Comparison of ENCODE assay signal across 9 cellular contexts in the genomic region with DNA sequence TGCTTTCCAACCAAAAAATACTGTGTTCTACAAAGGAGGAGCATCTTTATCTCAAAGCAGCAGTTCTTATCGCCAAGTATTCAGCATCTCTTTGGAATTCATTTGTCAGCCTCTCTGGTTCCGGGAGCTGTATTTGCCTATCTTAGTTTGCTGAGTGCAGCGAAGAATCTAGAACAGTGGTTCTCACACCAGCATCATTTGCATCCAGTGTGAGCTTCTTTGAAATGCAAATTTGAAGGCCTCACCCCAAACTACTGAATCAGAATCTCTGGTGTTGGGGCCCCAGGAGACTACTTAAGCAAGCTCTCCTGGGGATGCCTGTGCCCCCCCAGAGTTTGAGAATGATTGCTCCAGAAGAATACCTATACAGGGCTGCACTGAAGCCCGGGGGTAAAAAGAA. TPM values are rescaled to one million over a fixed set of nuclear protein-coding genes. Genes with fewer than 3 reads are reported as not detected.
A peak's percentile ranks its signal among the peaks of the same experiment; 100 is the strongest.
DNase-seq lines count a peak whose midpoint lies in the region; TF ChIP-seq lines count a peak whose summit lies in the region.
"Had no signal": no experiment of that assay in that cellular context is flagged by ENCODE, and none has a peak within 500 bp of the region (broad histone marks: within the 10 kb centered on the region; RNA-seq: fewer than 3 reads in every experiment).

No MANE protein-coding gene starts in this region.

- H3K9me3 ChIP-seq in OCI-LY3 (ENCODE audit: insufficient read depth, low read length) (no peaks in the 10 kb centered on the region), hepatocyte (ENCODE audit: low read depth) (no peaks in the 10 kb centered on the region), subcutaneous abdominal adipose tissue (ENCODE audit: control insufficient read depth in 5 of 5, low read length in 5 of 5) (no peaks in the 10 kb centered on the region)

- H3K27me3 Mint-ChIP-seq in activated naive CD4-positive, alpha-beta T cell treated with anti-CD3 and anti-CD28 coated beads, Interleukin-2, amount 10 ng/mL, durations not matched to agents 7 days and 5 days: peaks cover under 1% of the 10 kb centered on the region

- TF ChIP-seq CTCF in OCI-LY3 (IDR thresholded peaks at IDR 0.05; ENCODE audit: low read depth, low read length): no peak
- no peak for TF ChIP-seq CTCF in hepatocyte (IDR thresholded peaks at IDR 0.05; ENCODE audit: poor library complexity)

- H3K4me2 ChIP-seq in OCI-LY3 (ENCODE audit: low read length) (peak overlapping the region; percentile 94), hepatocyte (peak overlapping the region; percentile 72)

- no peak overlapping the region for H2AFZ ChIP-seq in OCI-LY3 (ENCODE audit: low read depth, low read length)
- no peak overlapping the region for H2AFZ ChIP-seq in hepatocyte

- H3K36me3 ChIP-seq in OCI-LY3 (replicated peaks; ENCODE audit: low read depth, low read length): no peaks in the 10 kb centered on the region
- H3K36me3 ChIP-seq in hepatocyte (replicated peaks; ENCODE audit: insufficient read depth, low read depth): no peaks in the 10 kb centered on the region
- no peaks in the 10 kb centered on the region for H3K36me3 ChIP-seq in subcutaneous abdominal adipose tissue (ENCODE audit: control insufficient read depth in 5 of 5, insufficient read depth in 5 of 5, low read length in 5 of 5)

- H3K9ac ChIP-seq in OCI-LY3 (ENCODE audit: low read length) (no peak overlapping the region), subcutaneous abdominal adipose tissue (ENCODE audit: low read length in 5 of 5) (no peak overlapping the region)

- no peak overlapping the region for H3K27ac ChIP-seq in OCI-LY3 (ENCODE audit: low read length)
- no peak overlapping the region for H3K27ac ChIP-seq in hepatocyte
- H3K27ac ChIP-seq in subcutaneous abdominal adipose tissue (ENCODE audit: low read depth, low read length): peak overlapping the region; percentile 98

- H3K4me1 Mint-ChIP-seq in activated naive CD4-positive, alpha-beta T cell treated with anti-CD3 and anti-CD28 coated beads, Interleukin-2, amount 10 ng/mL, durations not matched to agents 7 days and 5 days: peaks cover 44% of the 10 kb centered on the region

- peak overlapping the region; percentile 85; the same call in 1 of the 2 replicates for H3K4me3 ChIP-seq in OCI-LY3 (ENCODE audit: low read length)
- no peak overlapping the region for H3K4me3 ChIP-seq in hepatocyte
- H3K4me3 ChIP-seq in subcutaneous abdominal adipose tissue (ENCODE audit: low read depth in 1 of 5, low read length in 5 of 5): no peak overlapping the region

- CTCF ChIA-PET in activated naive CD4-positive, alpha-beta T cell treated with anti-CD3 and anti-CD28 coated beads, Interleukin-2, amount 10 ng/mL, durations not matched to agents 7 days and 5 days (lab: Charles Lee): interaction anchor here (1.3 to 1.5 kb wide), 3 partner anchors 8 to 141 kb away, joined by 3 to 4 read pairs (median 4); no protein-coding TSS in a partner anchor

- H3K27me3 ChIP-seq in OCI-LY3 (ENCODE audit: low read depth, low read length) (no peaks in the 10 kb centered on the region), hepatocyte (no peaks in the 10 kb centered on the region), subcutaneous abdominal adipose tissue (ENCODE audit: control insufficient read depth in 5 of 5, insufficient read depth in 4 of 5, low read length in 5 of 5) (no peaks in the 10 kb centered on the region)

- H4K20me1 ChIP-seq in OCI-LY3 (ENCODE audit: insufficient read depth, low read length) (peaks cover 14% of the 10 kb centered on the region), hepatocyte (ENCODE audit: insufficient read depth, poor library complexity, severe bottlenecking) (peaks cover 8% of the 10 kb centered on the region)

- DNase-seq in activated naive CD4-positive, alpha-beta T cell treated with anti-CD3 and anti-CD28 coated beads, Interleukin-2, amount 10 ng/mL, durations not matched to agents 7 days and 5 days: no peak
- no peak for DNase-seq in activated naive CD4-positive, alpha-beta T cell treated with anti-CD3 and anti-CD28 coated beads, Interleukin-2, amount 50 U/mL, for 16 hours
- DNase-seq in hepatocyte (ENCODE audit: low spot score): no peak
- DNase-seq in H4 (ENCODE audit: low spot score): no peak
- no peak for DNase-seq in COLO829 (ENCODE audit: low spot score)
- DNase-seq in HT-29 (ENCODE audit: low spot score): no peak
- DNase-seq: stimulated activated CD8-positive, alpha-beta memory T cell treated with anti-CD3 and anti-CD28 coated beads, Interleukin-4, amount 100 ng/mL, for 48 hours had no signal

- peaks cover 31% of the 10 kb centered on the region for H3K79me2 ChIP-seq in OCI-LY3 (ENCODE audit: low read length)
- peaks cover 41% of the 10 kb centered on the region for H3K79me2 ChIP-seq in hepatocyte

- peak overlapping the region; percentile 95 for H3K4me3 Mint-ChIP-seq in activated naive CD4-positive, alpha-beta T cell treated with anti-CD3 and anti-CD28 coated beads, Interleukin-2, amount 10 ng/mL, durations not matched to agents 7 days and 5 days

- H3K9me3 Mint-ChIP-seq in activated naive CD4-positive, alpha-beta T cell treated with anti-CD3 and anti-CD28 coated beads, Interleukin-2, amount 10 ng/mL, durations not matched to agents 7 days and 5 days: no peaks in the 10 kb centered on the region

- peaks cover 6% of the 10 kb centered on the region for H3K36me3 Mint-ChIP-seq in activated naive CD4-positive, alpha-beta T cell treated with anti-CD3 and anti-CD28 coated beads, Interleukin-2, amount 10 ng/mL, durations not matched to agents 7 days and 5 days

- peaks cover 37% of the 10 kb centered on the region for H3K4me1 ChIP-seq in OCI-LY3 (ENCODE audit: low read length)
- H3K4me1 ChIP-seq in hepatocyte (ENCODE audit: insufficient read depth): peaks cover 6% of the 10 kb centered on the region
- H3K4me1 ChIP-seq in subcutaneous abdominal adipose tissue (ENCODE audit: control insufficient read depth in 5 of 5, insufficient read depth in 5 of 5, low read length in 5 of 5): peaks cover 4 to 23% (median 14%) of the 10 kb centered on the region in 5 donors

- H3K9me2 ChIP-seq in hepatocyte (replicated peaks; ENCODE audit: insufficient read depth): no peaks in the 10 kb centered on the region

- H3K27ac Mint-ChIP-seq in activated naive CD4-positive, alpha-beta T cell treated with anti-CD3 and anti-CD28 coated beads, Interleukin-2, amount 10 ng/mL, durations not matched to agents 7 days and 5 days: no peak overlapping the region

- 39% methylated on average over 4 of the region's 4 CpGs for WGBS in hepatocyte (ENCODE audit: low lambda C conversion rate, missing lambda C conversion rate)

RNA-seq across cellular contexts. Expression of a gene that starts 1.5 kb away (rescaled TPM):
- 36.7 and 40.3 TPM in 2 replicates for total RNA-seq in hepatocyte
- 30.5 and 32.0 TPM in 2 replicates for polyA plus RNA-seq in hepatocyte
- total RNA-seq in H4 (2014; rRNA removed; shearing (Covaris generic)): 26.1 and 31.9 TPM in 2 replicates
- total RNA-seq in HT-29 (2014; rRNA removed; shearing (Covaris generic)): 22.1 and 27.7 TPM in 2 replicates
